ENCODE assay signal across 17 cellular contexts in genomic region chr3:46916278-46916677, GRCh38. TPM values are rescaled to one million over a fixed set of nuclear protein-coding genes. Genes with fewer than 3 reads are reported as not detected.
"Had no signal": no experiment of that assay in that cellular context is flagged by ENCODE, and none has a peak within 500 bp of the region (broad histone marks: within the 10 kb centered on the region; RNA-seq: fewer than 3 reads in every experiment).

No MANE protein-coding gene starts in this region.

- DNase-seq: activated CD4-positive, alpha-beta T cell treated with anti-CD3 and anti-CD28 coated beads, Interleukin-2, amount 50 U/mL, for 4 hours; activated CD8-positive, alpha-beta memory T cell treated with anti-CD3 and anti-CD28 coated beads, Interleukin-2, amount 10 ng/mL, durations not matched to agents 7 days and 5 days; activated effector memory CD4-positive, alpha-beta T cell treated with anti-CD3 and anti-CD28 coated beads, Interleukin-2, amount 50 U/mL, for 16 hours; activated T-cell treated with anti-CD3 and anti-CD28 coated beads, Interleukin-2, amount 50 U/mL, for 1 hour; colonic mucosa; hippocampal formation; SW 1271; T-helper 9 cell had no signal

- H3K27me3 ChIP-seq: cardiac muscle cell, colonic mucosa, esophagus muscularis mucosa, SJSA1 had no signal

- H3K4me3 ChIP-seq: cardiac muscle cell, colonic mucosa, esophagus muscularis mucosa, SJSA1 had no signal

- H3K4me3 Mint-ChIP-seq: activated CD8-positive, alpha-beta memory T cell treated with anti-CD3 and anti-CD28 coated beads, Interleukin-2, amount 10 ng/mL, durations not matched to agents 7 days and 5 days had no signal

- H3K9me3 ChIP-seq: colonic mucosa, esophagus muscularis mucosa, SJSA1 had no signal

- ATAC-seq: activated CD8-positive, alpha-beta memory T cell treated with anti-CD3 and anti-CD28 coated beads, Interleukin-2, amount 10 ng/mL, durations not matched to agents 7 days and 5 days; left lobe of liver; sciatic nerve had no signal

- H3K27ac ChIP-seq: cardiac muscle cell, colonic mucosa, esophagus muscularis mucosa, SJSA1 had no signal

- H3K27me3 Mint-ChIP-seq: activated CD8-positive, alpha-beta memory T cell treated with anti-CD3 and anti-CD28 coated beads, Interleukin-2, amount 10 ng/mL, durations not matched to agents 7 days and 5 days had no signal

- FAIRE-seq: keratinocyte had no signal

- H3K27ac Mint-ChIP-seq: activated CD8-positive, alpha-beta memory T cell treated with anti-CD3 and anti-CD28 coated beads, Interleukin-2, amount 10 ng/mL, durations not matched to agents 7 days and 5 days had no signal

- H3K4me1 ChIP-seq: colonic mucosa had no signal

RNA-seq across cellular contexts. Expression of gene PTH1R, which starts 38.8 kb away (rescaled TPM):
- total RNA-seq: activated CD8-positive, alpha-beta memory T cell treated with anti-CD3 and anti-CD28 coated beads, Interleukin-2, amount 10 ng/mL, durations not matched to agents 7 days and 5 days; SJSA1 had no signal
- polyA plus RNA-seq: keratinocyte, neural cell had no signal

RNA-seq across cellular contexts. Expression of gene MYL3, which starts 53.0 kb away (rescaled TPM):
- total RNA-seq: activated CD8-positive, alpha-beta memory T cell treated with anti-CD3 and anti-CD28 coated beads, Interleukin-2, amount 10 ng/mL, durations not matched to agents 7 days and 5 days; lung microvascular endothelial cell; pulmonary artery endothelial cell; SJSA1 had no signal
- polyA plus RNA-seq: keratinocyte had no signal
